Comparison of ENCODE assay signal across 8 cellular contexts in genomic region chr7:143362126-143362961, GRCh38. TPM values are rescaled to one million over a fixed set of nuclear protein-coding genes. Genes with fewer than 3 reads are reported as not detected.
DNase-seq lines count a peak whose midpoint lies in the region; ATAC-seq and TF ChIP-seq lines count a peak whose summit lies in the region.

Gene FAM131B, minus strand, starts transcription at chr7:143362713. Its CDS starts 110 bp downstream, at chr7:143362603.

- H3K4me3 Mint-ChIP-seq in brain: peak within 1 kb of the TSS; percentile 87 to 93 (median 90)
- H3K4me3 Mint-ChIP-seq in stimulated activated naive B cell treated with anti-CD40 and anti-IgM and Interleukin-4, amounts not matched to agents 10 μg/mL and 1 μg/mL and 100 μg/mL, for 72 hours: peak within 1 kb of the TSS; percentile 89

- H3K36me3 ChIP-seq in OCI-LY3 (replicated peaks; ENCODE audit: low read depth, low read length) (no peaks in the 10 kb centered on the region), kidney epithelial cell (ENCODE audit: control insufficient read depth, insufficient read depth, low read length) (peaks cover 1% of the 10 kb centered on the region)

- peak within 1 kb of the TSS; percentile 91 for H3K4me2 ChIP-seq in OCI-LY3 (ENCODE audit: low read length)

- peak within 1 kb of the TSS; percentile 26; the same call in 1 of the 2 replicates for H3K9ac ChIP-seq in OCI-LY3 (ENCODE audit: low read length)

- TF ChIP-seq CTCF in OCI-LY3 (IDR thresholded peaks at IDR 0.05; ENCODE audit: low read depth, low read length) (no peak), brain (conservative IDR thresholded peaks at IDR 0.05) (no peak), kidney epithelial cell (IDR thresholded peaks at IDR 0.05; ENCODE audit: insufficient read depth, low read length, poor library complexity, severe bottlenecking) (no peak)

- H3K4me3 ChIP-seq in OCI-LY3 (ENCODE audit: low read length): peak within 1 kb of the TSS; percentile 79
- H3K4me3 ChIP-seq in kidney epithelial cell (ENCODE audit: low read depth, low read length): peak within 1 kb of the TSS; percentile 43

- no peaks in the 10 kb centered on the region for H4K20me1 ChIP-seq in OCI-LY3 (ENCODE audit: insufficient read depth, low read length)

- DNase-seq in activated effector memory CD4-positive, alpha-beta T cell treated with anti-CD3 and anti-CD28 coated beads, Interleukin-2, amount 50 U/mL, for 16 hours: peak; percentile 74
- no peak for DNase-seq in activated effector memory CD4-positive, alpha-beta T cell treated with Interleukin-2 at 50 U/mL for 16 hours
- no peak for DNase-seq in kidney epithelial cell (ENCODE audit: low read depth)
- no peak for DNase-seq in stimulated activated naive B cell treated with anti-CD40 and anti-IgM and Interleukin-4, amounts not matched to agents 10 μg/mL and 1 μg/mL and 100 μg/mL, for 72 hours
- no peak for DNase-seq in mucosa of gallbladder (ENCODE audit: low spot score)

- H3K9me3 ChIP-seq in OCI-LY3 (ENCODE audit: insufficient read depth, low read length): no peaks in the 10 kb centered on the region

- peak within 1 kb of the TSS; percentile 25 to 96 (median 92) for H3K27ac Mint-ChIP-seq in brain
- H3K27ac Mint-ChIP-seq in stimulated activated naive B cell treated with anti-CD40 and anti-IgM and Interleukin-4, amounts not matched to agents 10 μg/mL and 1 μg/mL and 100 μg/mL, for 72 hours: peak within 1 kb of the TSS; percentile 37

- peak; percentile 55 to 59 for ATAC-seq in stimulated activated naive B cell treated with anti-CD40 and anti-IgM and Interleukin-4, amounts not matched to agents 10 μg/mL and 1 μg/mL and 100 μg/mL, for 72 hours (replicated peaks)
- no peak for ATAC-seq in HG02852 (IDR thresholded peaks at IDR 0.05; ENCODE audit: unreplicated experiment)

- peaks cover 48% of the 10 kb centered on the region for H3K27me3 ChIP-seq in OCI-LY3 (ENCODE audit: low read depth, low read length)
- H3K27me3 ChIP-seq in kidney epithelial cell (ENCODE audit: control insufficient read depth, insufficient read depth, low read length): peaks cover 38% of the 10 kb centered on the region

- H3K27ac ChIP-seq in OCI-LY3 (ENCODE audit: low read length): no peak within 1 kb of the TSS

- peaks cover 18% of the 10 kb centered on the region for H3K36me3 Mint-ChIP-seq in brain
- peaks cover 0 to 3% of the 10 kb centered on the region in 2 donors for H3K36me3 Mint-ChIP-seq in stimulated activated naive B cell treated with anti-CD40 and anti-IgM and Interleukin-4, amounts not matched to agents 10 μg/mL and 1 μg/mL and 100 μg/mL, for 72 hours

- peaks cover 0 to 5% (median 0%) of the 10 kb centered on the region in 5 experiments for H3K9me3 Mint-ChIP-seq in brain
- H3K9me3 Mint-ChIP-seq in stimulated activated naive B cell treated with anti-CD40 and anti-IgM and Interleukin-4, amounts not matched to agents 10 μg/mL and 1 μg/mL and 100 μg/mL, for 72 hours: no peaks in the 10 kb centered on the region

- no peaks in the 10 kb centered on the region for H3K79me2 ChIP-seq in OCI-LY3 (ENCODE audit: low read length)

- peak within 1 kb of the TSS; percentile 35; the same call in 1 of the 2 replicates for H2AFZ ChIP-seq in OCI-LY3 (ENCODE audit: low read depth, low read length)

- H3K4me1 ChIP-seq in OCI-LY3 (ENCODE audit: low read length): peaks cover 3% of the 10 kb centered on the region

- H3K27me3 Mint-ChIP-seq in brain: peaks cover 7% of the 10 kb centered on the region
- peaks cover 64 to 68% of the 10 kb centered on the region in 2 donors for H3K27me3 Mint-ChIP-seq in stimulated activated naive B cell treated with anti-CD40 and anti-IgM and Interleukin-4, amounts not matched to agents 10 μg/mL and 1 μg/mL and 100 μg/mL, for 72 hours

- peaks cover 21% of the 10 kb centered on the region for H3K4me1 Mint-ChIP-seq in brain
- peaks cover 9 to 23% of the 10 kb centered on the region in 2 donors for H3K4me1 Mint-ChIP-seq in stimulated activated naive B cell treated with anti-CD40 and anti-IgM and Interleukin-4, amounts not matched to agents 10 μg/mL and 1 μg/mL and 100 μg/mL, for 72 hours

RNA-seq across cellular contexts. Expression of gene FAM131B, which starts in this region (rescaled TPM):
- 69.6 TPM for polyA plus RNA-seq in brain (ENCODE audit: insufficient read depth, low read depth, low replicate concordance)
- 1.0 and 1.3 TPM in 2 replicates for total RNA-seq in kidney epithelial cell
- 6.6 TPM for total RNA-seq in mucosa of gallbladder
